ENCODE assay signal across 1 cellular context in genomic region chr6:130870179-130870881, GRCh38.
TF ChIP-seq lines count a peak whose summit lies in the region.

No MANE protein-coding gene starts in this region.

TF ChIP-seq in GM23338, 12 proteins besides CTCF, POLR2A, EP300 and RAD21 (continued from another document):
- no peak for TF ChIP-seq ZNF462 (CRISPR knock-in tag; IDR thresholded peaks at IDR 0.05)
- TF ChIP-seq, protein P1, sequence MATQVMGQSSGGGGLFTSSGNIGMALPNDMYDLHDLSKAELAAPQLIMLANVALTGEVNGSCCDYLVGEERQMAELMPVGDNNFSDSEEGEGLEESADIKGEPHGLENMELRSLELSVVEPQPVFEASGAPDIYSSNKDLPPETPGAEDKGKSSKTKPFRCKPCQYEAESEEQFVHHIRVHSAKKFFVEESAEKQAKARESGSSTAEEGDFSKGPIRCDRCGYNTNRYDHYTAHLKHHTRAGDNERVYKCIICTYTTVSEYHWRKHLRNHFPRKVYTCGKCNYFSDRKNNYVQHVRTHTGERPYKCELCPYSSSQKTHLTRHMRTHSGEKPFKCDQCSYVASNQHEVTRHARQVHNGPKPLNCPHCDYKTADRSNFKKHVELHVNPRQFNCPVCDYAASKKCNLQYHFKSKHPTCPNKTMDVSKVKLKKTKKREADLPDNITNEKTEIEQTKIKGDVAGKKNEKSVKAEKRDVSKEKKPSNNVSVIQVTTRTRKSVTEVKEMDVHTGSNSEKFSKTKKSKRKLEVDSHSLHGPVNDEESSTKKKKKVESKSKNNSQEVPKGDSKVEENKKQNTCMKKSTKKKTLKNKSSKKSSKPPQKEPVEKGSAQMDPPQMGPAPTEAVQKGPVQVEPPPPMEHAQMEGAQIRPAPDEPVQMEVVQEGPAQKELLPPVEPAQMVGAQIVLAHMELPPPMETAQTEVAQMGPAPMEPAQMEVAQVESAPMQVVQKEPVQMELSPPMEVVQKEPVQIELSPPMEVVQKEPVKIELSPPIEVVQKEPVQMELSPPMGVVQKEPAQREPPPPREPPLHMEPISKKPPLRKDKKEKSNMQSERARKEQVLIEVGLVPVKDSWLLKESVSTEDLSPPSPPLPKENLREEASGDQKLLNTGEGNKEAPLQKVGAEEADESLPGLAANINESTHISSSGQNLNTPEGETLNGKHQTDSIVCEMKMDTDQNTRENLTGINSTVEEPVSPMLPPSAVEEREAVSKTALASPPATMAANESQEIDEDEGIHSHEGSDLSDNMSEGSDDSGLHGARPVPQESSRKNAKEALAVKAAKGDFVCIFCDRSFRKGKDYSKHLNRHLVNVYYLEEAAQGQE (IDR thresholded peaks at IDR 0.05; ENCODE audit: unreplicated experiment) = no peak
- no peak for TF ChIP-seq POLR2AphosphoS5 (IDR thresholded peaks at IDR 0.05; ENCODE audit: low read depth)
- TF ChIP-seq ZNF114 (CRISPR knock-in tag; IDR thresholded peaks at IDR 0.05) = no peak
- TF ChIP-seq STAT1 (IDR thresholded peaks at IDR 0.05; ENCODE audit: unreplicated experiment) = no peak
